12 cellular contexts compared by ENCODE assay signal in the genomic region with DNA sequence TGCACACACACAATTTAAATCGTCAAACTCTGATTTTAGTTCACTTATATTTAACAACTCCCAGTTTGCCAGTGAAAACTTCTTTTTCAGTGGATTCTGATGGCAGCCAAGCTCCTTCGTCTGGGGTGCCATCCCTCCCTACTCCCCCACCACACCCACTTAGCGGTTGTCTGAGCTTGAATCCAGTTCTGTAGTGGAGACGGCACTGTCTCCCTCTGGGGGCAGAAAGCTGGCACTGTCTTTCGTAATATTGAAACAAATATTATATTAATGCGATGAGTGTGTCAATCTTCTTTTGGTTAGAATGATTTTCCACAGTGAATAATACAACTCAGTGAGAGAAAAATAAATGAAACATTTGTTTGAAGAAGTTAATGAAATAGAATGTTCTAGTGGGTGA. TPM values are rescaled to one million over a fixed set of nuclear protein-coding genes. Genes with fewer than 3 reads are reported as not detected.
A peak's percentile ranks its signal among the peaks of the same experiment; 100 is the strongest.
DNase-seq lines count a peak whose midpoint lies in the region; ATAC-seq, FAIRE-seq and TF ChIP-seq lines count a peak whose summit lies in the region.
"Had no signal": no experiment of that assay in that cellular context is flagged by ENCODE, and none has a peak within 500 bp of the region (broad histone marks: within the 10 kb centered on the region; RNA-seq: fewer than 3 reads in every experiment).

No MANE protein-coding gene starts in this region.

- H3K4me3 Mint-ChIP-seq in activated T-helper 1 cell treated with anti-CD3 and anti-CD28 coated beads, Interleukin-12 subunit alpha, Interleukin-12 subunit beta, Interleukin-2, Interleukin-4 antibody, amounts not matched to agents 30 ng/mL and 10 ng/mL and 1 ng/mL, durations not matched to agents 14 hours and 24 hours and 36 hours: no peak overlapping the region

- no peak for TF ChIP-seq POLR2A in esophagus muscularis mucosa (IDR thresholded peaks at IDR 0.05; ENCODE audit: low read depth)

- POLR2A ChIA-PET in RWPE1 (lab: Yijun Ruan, JAX; ENCODE audit: low non-redundant PET): no interaction called here

- H3K9me3 ChIP-seq in heart right ventricle: no peaks in the 10 kb centered on the region
- no peaks in the 10 kb centered on the region for H3K9me3 ChIP-seq in esophagus muscularis mucosa

- no peaks in the 10 kb centered on the region for H3K36me3 ChIP-seq in heart right ventricle
- H3K36me3 ChIP-seq in esophagus muscularis mucosa: no peaks in the 10 kb centered on the region

- H3K27ac Mint-ChIP-seq in activated T-helper 1 cell treated with anti-CD3 and anti-CD28 coated beads, Interleukin-12 subunit alpha, Interleukin-12 subunit beta, Interleukin-2, Interleukin-4 antibody, amounts not matched to agents 30 ng/mL and 10 ng/mL and 1 ng/mL, durations not matched to agents 14 hours and 24 hours and 36 hours: no peak overlapping the region

- H3K27me3 ChIP-seq in heart right ventricle: no peaks in the 10 kb centered on the region
- no peaks in the 10 kb centered on the region for H3K27me3 ChIP-seq in esophagus muscularis mucosa

- no peak overlapping the region for H3K4me3 ChIP-seq in heart right ventricle
- no peak overlapping the region for H3K4me3 ChIP-seq in esophagus muscularis mucosa

- WGBS in heart right ventricle, 2 donors: 73 to 77% methylated on average over 6 of the region's 6 CpGs
- 73% methylated on average over 6 of the region's 6 CpGs for WGBS in esophagus muscularis mucosa

- no peak overlapping the region for H3K27ac ChIP-seq in heart right ventricle
- no peak overlapping the region for H3K27ac ChIP-seq in RWPE1
- no peak overlapping the region for H3K27ac ChIP-seq in esophagus muscularis mucosa (replicated peaks in 1 of 4)

- no peak for TF ChIP-seq EP300 in esophagus muscularis mucosa (IDR thresholded peaks at IDR 0.05)

- DNase-seq in heart right ventricle: no peak
- DNase-seq in Right ventricle myocardium inferior (ENCODE audit: missing footprints): no peak
- peak; percentile 4 for DNase-seq in RWPE1 (ENCODE audit: low spot score)
- no peak for DNase-seq in esophagus muscularis mucosa (ENCODE audit: extremely low spot score)
- peak; percentile 38 for DNase-seq in urothelium cell line (ENCODE audit: low spot score)
- no peak for DNase-seq in activated T-helper 1 cell treated with anti-CD3 and anti-CD28 coated beads, Interleukin-12 subunit alpha, Interleukin-12 subunit beta, Interleukin-2, Interleukin-4 antibody, amounts not matched to agents 30 ng/mL and 10 ng/mL and 1 ng/mL, durations not matched to agents 14 hours and 24 hours and 36 hours (ENCODE audit: low spot score)
- DNase-seq: COR-L47, mesenchymal stem cell had no signal

- intact Hi-C loops in heart right ventricle (cut with DNase I): loop anchor here (2.0 to 10.0 kb wide), 11 partner anchors 156 to 563 kb away; no protein-coding TSS in a partner anchor
- intact Hi-C loops in Right ventricle myocardium inferior (cut with DNase I): loop anchor here (2.0 kb wide), 2 partner anchors 159 to 293 kb away; no protein-coding TSS in a partner anchor
- intact Hi-C loops in esophagus muscularis mucosa (cut with DNase I): loop anchor here (2.0 kb wide), 2 partner anchors 157 to 295 kb away; no protein-coding TSS in a partner anchor
- intact Hi-C loops in activated T-helper 1 cell treated with anti-CD3 and anti-CD28 coated beads, Interleukin-12 subunit alpha, Interleukin-12 subunit beta, Interleukin-2, Interleukin-4 antibody, amounts not matched to agents 30 ng/mL and 10 ng/mL and 1 ng/mL, durations not matched to agents 14 hours and 24 hours and 36 hours (cut with micrococcal nuclease): loop anchor here (2.0 kb wide), 1 partner anchor 159 kb away; no protein-coding TSS in a partner anchor

- H3K4me1 ChIP-seq in heart right ventricle: peaks cover 0 to 16% (median 7%) of the 10 kb centered on the region in 9 donors
- H3K4me1 ChIP-seq in esophagus muscularis mucosa: peaks cover 4 to 8% (median 6%) of the 10 kb centered on the region in 4 donors

- no peak for FAIRE-seq in urothelium cell line (lab: Jason Lieb, UNC)

- ATAC-seq in heart right ventricle (no peak), Right ventricle myocardium inferior (no peak), GM21526 (IDR thresholded peaks at IDR 0.05; ENCODE audit: low FRiP score, unreplicated experiment) (no peak), HG02870 (IDR thresholded peaks at IDR 0.05; ENCODE audit: unreplicated experiment) (no peak)

- H3K27me3 Mint-ChIP-seq in activated T-helper 1 cell treated with anti-CD3 and anti-CD28 coated beads, Interleukin-12 subunit alpha, Interleukin-12 subunit beta, Interleukin-2, Interleukin-4 antibody, amounts not matched to agents 30 ng/mL and 10 ng/mL and 1 ng/mL, durations not matched to agents 14 hours and 24 hours and 36 hours (ENCODE audit: insufficient read depth): peaks cover 18% of the 10 kb centered on the region

- H3K4me1 Mint-ChIP-seq in activated T-helper 1 cell treated with anti-CD3 and anti-CD28 coated beads, Interleukin-12 subunit alpha, Interleukin-12 subunit beta, Interleukin-2, Interleukin-4 antibody, amounts not matched to agents 30 ng/mL and 10 ng/mL and 1 ng/mL, durations not matched to agents 14 hours and 24 hours and 36 hours (ENCODE audit: low read depth): no peaks in the 10 kb centered on the region

- no peaks in the 10 kb centered on the region for H3K9me3 Mint-ChIP-seq in activated T-helper 1 cell treated with anti-CD3 and anti-CD28 coated beads, Interleukin-12 subunit alpha, Interleukin-12 subunit beta, Interleukin-2, Interleukin-4 antibody, amounts not matched to agents 30 ng/mL and 10 ng/mL and 1 ng/mL, durations not matched to agents 14 hours and 24 hours and 36 hours

- CTCF ChIA-PET in RWPE1 (lab: Yijun Ruan, JAX): interaction anchor here (0.6 to 3.0 kb wide), 8 partner anchors 8 to 485 kb away, joined by 3 to 16 read pairs (median 3); no protein-coding TSS in a partner anchor

- TF ChIP-seq CTCF in heart right ventricle (IDR thresholded peaks at IDR 0.05): peak in 5 of 9 donors; percentile 11 to 49 (median 32)
- TF ChIP-seq CTCF in RWPE1 (conservative IDR thresholded peaks at IDR 0.05; ENCODE audit: low read depth): no peak; the same call in 1 of the 2 replicates
- peak; percentile 7 to 24 (median 13) for TF ChIP-seq CTCF in esophagus muscularis mucosa (IDR thresholded peaks at IDR 0.05)

- H3K36me3 Mint-ChIP-seq in activated T-helper 1 cell treated with anti-CD3 and anti-CD28 coated beads, Interleukin-12 subunit alpha, Interleukin-12 subunit beta, Interleukin-2, Interleukin-4 antibody, amounts not matched to agents 30 ng/mL and 10 ng/mL and 1 ng/mL, durations not matched to agents 14 hours and 24 hours and 36 hours (ENCODE audit: low read depth): no peaks in the 10 kb centered on the region

RNA-seq across cellular contexts. Expression of a gene that starts 5.4 kb away (rescaled TPM):
- not detected for total RNA-seq in heart right ventricle
- polyA plus RNA-seq in heart right ventricle: not detected
- total RNA-seq in Right ventricle myocardium inferior: not detected
- not detected for total RNA-seq in esophagus muscularis mucosa
- total RNA-seq in activated T-helper 1 cell treated with anti-CD3 and anti-CD28 coated beads, Interleukin-12 subunit alpha, Interleukin-12 subunit beta, Interleukin-2, Interleukin-4 antibody, amounts not matched to agents 30 ng/mL and 10 ng/mL and 1 ng/mL, durations not matched to agents 14 hours and 24 hours and 36 hours: not detected in 2 replicates
- total RNA-seq: MCF 10A, urinary bladder had no signal
- polyA plus RNA-seq: urinary bladder had no signal

RNA-seq across cellular contexts. Expression of a gene that starts 38.9 kb away (rescaled TPM):
- total RNA-seq in heart right ventricle: under 1 TPM in 1 of 10 donors, not detected in 9; 0.16 TPM
- polyA plus RNA-seq in heart right ventricle: not detected
- total RNA-seq in Right ventricle myocardium inferior: not detected
- total RNA-seq in esophagus muscularis mucosa: not detected
- total RNA-seq in activated T-helper 1 cell treated with anti-CD3 and anti-CD28 coated beads, Interleukin-12 subunit alpha, Interleukin-12 subunit beta, Interleukin-2, Interleukin-4 antibody, amounts not matched to agents 30 ng/mL and 10 ng/mL and 1 ng/mL, durations not matched to agents 14 hours and 24 hours and 36 hours: not detected in 2 replicates
- total RNA-seq: MCF 10A, urinary bladder had no signal
- polyA plus RNA-seq: urinary bladder had no signal

Comparison
In these comparisons a context has a peak if more than half of its experiments do, and no peak if none do; other contexts are left out.
1. DNase-seq: peak in RWPE1 (single experiment) and urothelium cell line (single experiment); none in heart right ventricle (0 of 2), Right ventricle myocardium inferior (single experiment), esophagus muscularis mucosa (single experiment) and activated T-helper 1 cell treated with anti-CD3 and anti-CD28 coated beads, Interleukin-12 subunit alpha, Interleukin-12 subunit beta, Interleukin-2, Interleukin-4 antibody, amounts not matched to agents 30 ng/mL and 10 ng/mL and 1 ng/mL, durations not matched to agents 14 hours and 24 hours and 36 hours (single experiment).